ENCODE assay signal across 7 cellular contexts in the genomic region with DNA sequence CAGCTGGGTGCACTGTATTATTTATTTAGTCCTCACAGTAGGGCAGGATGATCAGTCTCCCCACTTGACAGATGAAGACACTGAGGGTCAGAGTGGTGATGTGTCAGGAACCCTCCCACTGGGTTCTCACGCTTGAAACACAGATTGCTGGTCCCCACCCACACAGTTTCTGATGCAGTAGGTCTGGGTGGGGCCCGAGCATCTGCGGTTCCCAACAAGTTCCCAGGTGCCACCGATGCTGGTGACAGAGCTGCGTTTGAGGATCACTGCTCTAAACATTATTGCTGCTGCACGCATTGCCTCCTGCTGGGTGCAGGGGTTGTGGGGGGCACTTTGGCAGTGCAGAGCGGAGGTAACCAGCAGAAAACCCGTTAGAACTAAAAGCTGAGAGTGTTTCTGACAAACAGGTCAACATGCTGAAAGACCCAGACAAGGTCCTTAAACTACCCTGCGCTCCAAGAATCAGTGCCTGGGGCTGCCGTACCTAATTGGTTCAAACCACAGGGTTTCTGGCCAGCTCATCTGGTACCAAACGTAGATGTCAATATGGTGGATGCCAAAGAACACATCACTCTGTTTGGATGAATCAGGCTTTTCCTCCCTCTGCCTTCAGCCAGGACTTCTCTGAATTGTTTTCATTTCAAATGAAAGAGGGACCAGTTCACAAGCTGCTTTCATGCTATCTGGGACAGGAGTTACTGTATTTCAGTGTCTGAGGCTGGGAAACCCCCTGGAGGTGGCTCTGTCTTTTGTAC.
DNase-seq lines count a peak whose midpoint lies in the region; ATAC-seq, FAIRE-seq and TF ChIP-seq lines count a peak whose summit lies in the region.

No MANE protein-coding gene starts in this region.

- H3K27me3 ChIP-seq in SK-N-SH (ENCODE audit: insufficient read depth) (no peaks in the 10 kb centered on the region), astrocyte (ENCODE audit: insufficient read depth, low read length) (no peaks in the 10 kb centered on the region)

- no peaks in the 10 kb centered on the region for H3K27me3 Mint-ChIP-seq in astrocyte (ENCODE audit: low read depth, unreplicated experiment)

- TF ChIP-seq RAD21 in SK-N-SH (IDR thresholded peaks at IDR 0.05; ENCODE audit: low read length): no peak

- H2AFZ ChIP-seq in SK-N-SH (ENCODE audit: low read depth) (no peak overlapping the region), astrocyte (ENCODE audit: low read depth, low read length) (no peak overlapping the region)

- H4K20me1 ChIP-seq in SK-N-SH (ENCODE audit: insufficient read depth) (0 out of 2 replicates have a peak, but pooled peaks cover 3% of the 10 kb centered on the region), astrocyte (ENCODE audit: insufficient read depth, low read length) (peaks cover 6% of the 10 kb centered on the region)

- H3K4me2 ChIP-seq in SK-N-SH: peak overlapping the region; percentile 67
- peak overlapping the region; percentile 65 for H3K4me2 ChIP-seq in astrocyte (ENCODE audit: low read length)

- no peaks in the 10 kb centered on the region for H3K9me3 Mint-ChIP-seq in astrocyte (ENCODE audit: unreplicated experiment)

- 62% methylated on average over 9 of the region's 11 CpGs for WGBS in SK-N-SH (ENCODE audit: low lambda C conversion rate)

- H3K9me2 ChIP-seq in SK-N-SH: no peaks in the 10 kb centered on the region

- H3K4me1 ChIP-seq in SK-N-SH (ENCODE audit: control insufficient read depth in 1 of 2, insufficient read depth in 2 of 2, low read depth in 1 of 2, low read length in 1 of 2) (peaks cover 23 to 28% of the 10 kb centered on the region in 2 experiments), astrocyte (ENCODE audit: insufficient read depth, low read length) (peaks cover 43% of the 10 kb centered on the region)

- no peak for DNase-seq in SK-N-SH
- DNase-seq in astrocyte (ENCODE audit: low read depth): peak; percentile 96
- DNase-seq in pons (ENCODE audit: low spot score): peak; percentile 53
- DNase-seq in NCI-H2029 (lab: John Stamatoyannopoulos, UW): no peak
- no peak for DNase-seq in hippocampal formation (lab: John Stamatoyannopoulos, UW)

- H3K27ac ChIP-seq in SK-N-SH (ENCODE audit: low read depth in 2 of 2, low read length in 1 of 2): peak overlapping the region in 1 of 2 experiments; percentile 94; a peak in 2 of 4 replicates
- H3K27ac ChIP-seq in astrocyte (ENCODE audit: low read depth, low read length): peak overlapping the region; percentile 92

- H3K9me3 ChIP-seq in SK-N-SH: no peaks in the 10 kb centered on the region
- H3K9me3 ChIP-seq in astrocyte (ENCODE audit: insufficient read depth, low read depth, low read length): no peaks in the 10 kb centered on the region

- peaks cover 0 to 18% of the 10 kb centered on the region in 2 experiments for H3K36me3 ChIP-seq in SK-N-SH (replicated peaks in 1 of 2; ENCODE audit: control insufficient read depth in 1 of 2, insufficient read depth in 2 of 2, low read length in 1 of 2)
- peaks cover 8% of the 10 kb centered on the region for H3K36me3 ChIP-seq in astrocyte (ENCODE audit: insufficient read depth, low read length)

- CTCF ChIA-PET in SK-N-SH (lab: Yijun Ruan, JAX): interaction anchor here (0.8 kb wide), 1 partner anchor 151 kb away, joined by 3 read pairs; no protein-coding TSS in a partner anchor

- H3K9ac ChIP-seq in SK-N-SH (peak overlapping the region; percentile 13; the same call in 1 of the 2 replicates), astrocyte (ENCODE audit: low read length) (peak overlapping the region; percentile 74)

- peak overlapping the region; percentile 41 for H3K27ac Mint-ChIP-seq in astrocyte (ENCODE audit: unreplicated experiment)

- H3K79me2 ChIP-seq in SK-N-SH (ENCODE audit: insufficient read depth) (peaks cover 34% of the 10 kb centered on the region; the same call in 1 of the 2 replicates), astrocyte (ENCODE audit: insufficient read depth, low read length) (peaks cover 12% of the 10 kb centered on the region)

- H3K4me1 Mint-ChIP-seq in astrocyte (ENCODE audit: low read depth, unreplicated experiment): peaks cover 32% of the 10 kb centered on the region

- TF ChIP-seq CTCF in SK-N-SH (IDR thresholded peaks at IDR 0.05): peak; percentile 23
- no peak for TF ChIP-seq CTCF in astrocyte (IDR thresholded peaks at IDR 0.05; ENCODE audit: insufficient read depth, low read depth, low read length)

- H3K4me3 ChIP-seq in SK-N-SH (ENCODE audit: low read depth in 2 of 2, low read length in 1 of 2) (no peak overlapping the region), astrocyte (ENCODE audit: insufficient read depth, low read depth, low read length) (peak overlapping the region; percentile 21)

- H3K36me3 Mint-ChIP-seq in astrocyte (ENCODE audit: low read depth, unreplicated experiment): peaks cover 16% of the 10 kb centered on the region

- ATAC-seq in GM21360 (IDR thresholded peaks at IDR 0.05; ENCODE audit: unreplicated experiment) (peak; percentile 64), HG03457 (IDR thresholded peaks at IDR 0.05; ENCODE audit: unreplicated experiment) (no peak)

- H3F3A ChIP-seq in SK-N-SH (replicated peaks; ENCODE audit: insufficient read depth): peaks cover 25% of the 10 kb centered on the region

- peak; percentile 17 for FAIRE-seq in astrocyte (lab: Jason Lieb, UNC)

- POLR2A ChIA-PET in SK-N-SH (lab: Yijun Ruan, JAX): no interaction called here

- no peak overlapping the region for H3K4me3 Mint-ChIP-seq in astrocyte (ENCODE audit: unreplicated experiment)

- TF ChIP-seq EP300 in SK-N-SH (IDR thresholded peaks at IDR 0.05; ENCODE audit: borderline replicate concordance in 1 of 2, low read depth in 1 of 2, low read length in 1 of 2): peak in 1 of 2 experiments; percentile 42; a peak in 1 of 4 replicates

TF ChIP-seq in SK-N-SH, 30 proteins besides CTCF, POLR2A, EP300 and RAD21 (continues in another document):
- TF ChIP-seq FOSL2 (IDR thresholded peaks at IDR 0.05; ENCODE audit: borderline replicate concordance, low read depth) (peak; percentile 49; the same call in 1 of the 2 replicates), POLR2AphosphoS5 (IDR thresholded peaks at IDR 0.05; ENCODE audit: low read depth, low read length) (no peak), JUND (IDR thresholded peaks at IDR 0.05) (peak; percentile 30; the same call in 1 of the 2 replicates), TCF12 (IDR thresholded peaks at IDR 0.05) (peak; percentile 64), FOXM1 (IDR thresholded peaks at IDR 0.05; ENCODE audit: low read depth) (no peak), SMC3 (IDR thresholded peaks at IDR 0.05; ENCODE audit: low read depth, low read length) (no peak), MXI1 (IDR thresholded peaks at IDR 0.05; ENCODE audit: low read depth, low read length) (no peak), FOXJ3 (CRISPR knock-in tag; IDR thresholded peaks at IDR 0.05) (no peak), SIN3A (IDR thresholded peaks at IDR 0.05; ENCODE audit: borderline replicate concordance, low read depth, low read length) (no peak)
- TF ChIP-seq, protein P1, sequence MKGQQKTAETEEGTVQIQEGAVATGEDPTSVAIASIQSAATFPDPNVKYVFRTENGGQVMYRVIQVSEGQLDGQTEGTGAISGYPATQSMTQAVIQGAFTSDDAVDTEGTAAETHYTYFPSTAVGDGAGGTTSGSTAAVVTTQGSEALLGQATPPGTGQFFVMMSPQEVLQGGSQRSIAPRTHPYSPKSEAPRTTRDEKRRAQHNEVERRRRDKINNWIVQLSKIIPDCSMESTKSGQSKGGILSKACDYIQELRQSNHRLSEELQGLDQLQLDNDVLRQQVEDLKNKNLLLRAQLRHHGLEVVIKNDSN (IDR thresholded peaks at IDR 0.05; ENCODE audit: borderline replicate concordance, low read depth): no peak
- TF ChIP-seq, protein P2, sequence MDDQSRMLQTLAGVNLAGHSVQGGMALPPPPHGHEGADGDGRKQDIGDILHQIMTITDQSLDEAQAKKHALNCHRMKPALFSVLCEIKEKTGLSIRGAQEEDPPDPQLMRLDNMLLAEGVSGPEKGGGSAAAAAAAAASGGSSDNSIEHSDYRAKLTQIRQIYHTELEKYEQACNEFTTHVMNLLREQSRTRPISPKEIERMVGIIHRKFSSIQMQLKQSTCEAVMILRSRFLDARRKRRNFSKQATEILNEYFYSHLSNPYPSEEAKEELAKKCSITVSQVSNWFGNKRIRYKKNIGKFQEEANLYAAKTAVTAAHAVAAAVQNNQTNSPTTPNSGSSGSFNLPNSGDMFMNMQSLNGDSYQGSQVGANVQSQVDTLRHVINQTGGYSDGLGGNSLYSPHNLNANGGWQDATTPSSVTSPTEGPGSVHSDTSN (IDR thresholded peaks at IDR 0.05): peak; percentile 56; the same call in 1 of the 2 replicates
- TF ChIP-seq, protein P3, sequence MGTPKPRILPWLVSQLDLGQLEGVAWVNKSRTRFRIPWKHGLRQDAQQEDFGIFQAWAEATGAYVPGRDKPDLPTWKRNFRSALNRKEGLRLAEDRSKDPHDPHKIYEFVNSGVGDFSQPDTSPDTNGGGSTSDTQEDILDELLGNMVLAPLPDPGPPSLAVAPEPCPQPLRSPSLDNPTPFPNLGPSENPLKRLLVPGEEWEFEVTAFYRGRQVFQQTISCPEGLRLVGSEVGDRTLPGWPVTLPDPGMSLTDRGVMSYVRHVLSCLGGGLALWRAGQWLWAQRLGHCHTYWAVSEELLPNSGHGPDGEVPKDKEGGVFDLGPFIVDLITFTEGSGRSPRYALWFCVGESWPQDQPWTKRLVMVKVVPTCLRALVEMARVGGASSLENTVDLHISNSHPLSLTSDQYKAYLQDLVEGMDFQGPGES (IDR thresholded peaks at IDR 0.05; ENCODE audit: low read depth, low read length): no peak
- TF ChIP-seq, protein P4, sequence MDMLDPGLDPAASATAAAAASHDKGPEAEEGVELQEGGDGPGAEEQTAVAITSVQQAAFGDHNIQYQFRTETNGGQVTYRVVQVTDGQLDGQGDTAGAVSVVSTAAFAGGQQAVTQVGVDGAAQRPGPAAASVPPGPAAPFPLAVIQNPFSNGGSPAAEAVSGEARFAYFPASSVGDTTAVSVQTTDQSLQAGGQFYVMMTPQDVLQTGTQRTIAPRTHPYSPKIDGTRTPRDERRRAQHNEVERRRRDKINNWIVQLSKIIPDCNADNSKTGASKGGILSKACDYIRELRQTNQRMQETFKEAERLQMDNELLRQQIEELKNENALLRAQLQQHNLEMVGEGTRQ (IDR thresholded peaks at IDR 0.05; ENCODE audit: borderline replicate concordance, low read depth, low read length): no peak

Comparison
In these comparisons a context has a peak if more than half of its experiments do, and no peak if none do; other contexts are left out.
1. DNase-seq: peak in astrocyte (single experiment) and pons (single experiment); none in SK-N-SH (single experiment), NCI-H2029 (single experiment) and hippocampal formation (0 of 2).